Comparison of ENCODE assay signal across 17 cellular contexts in genomic region chr16:56389554-56389953, GRCh38. TPM values are rescaled to one million over a fixed set of nuclear protein-coding genes. Genes with fewer than 3 reads are reported as not detected.
DNase-seq lines count a peak whose midpoint lies in the region; ATAC-seq, FAIRE-seq and TF ChIP-seq lines count a peak whose summit lies in the region.
"Had no signal": no experiment of that assay in that cellular context is flagged by ENCODE, and none has a peak within 500 bp of the region (broad histone marks: within the 10 kb centered on the region; RNA-seq: fewer than 3 reads in every experiment).

No MANE protein-coding gene starts in this region.

- H3K4me1 ChIP-seq in adipocyte (ENCODE audit: control insufficient read depth, insufficient read depth, low read length) = peaks cover 15% of the 10 kb centered on the region
- H3K4me1 ChIP-seq: upper lobe of left lung had no signal

- H3K27me3 ChIP-seq in adipocyte (replicated peaks; ENCODE audit: control insufficient read depth, insufficient read depth, low read length) = no peaks in the 10 kb centered on the region
- H3K27me3 ChIP-seq: upper lobe of left lung had no signal

- peaks cover 53% of the 10 kb centered on the region for H3K36me3 ChIP-seq in adipocyte (ENCODE audit: control insufficient read depth, insufficient read depth, low read length, severe bottlenecking)

- peak; percentile 94 for FAIRE-seq in H54 (lab: Jason Lieb, UNC)
- FAIRE-seq: GM18507 had no signal

- no peak overlapping the region for H3K9ac ChIP-seq in adipocyte (ENCODE audit: low read length)

- no peak for TF ChIP-seq POLR2A in H54 (IDR thresholded peaks at IDR 0.05; ENCODE audit: low read depth, low read length)

- no peak for ATAC-seq in GM19397 (IDR thresholded peaks at IDR 0.05; ENCODE audit: unreplicated experiment)
- ATAC-seq: left colon; natural killer cell treated with Interleukin-12 subunit alpha and Interleukin-12 subunit beta and Interleukin-15 and Interleukin-18, amount 100 ng/mL, for 72 hours had no signal

- no peaks in the 10 kb centered on the region for H3K9me3 ChIP-seq in adipocyte (ENCODE audit: control insufficient read depth, low read length)
- H3K9me3 ChIP-seq: upper lobe of left lung had no signal

- no peak for TF ChIP-seq CTCF in fibroblast of villous mesenchyme (IDR thresholded peaks at IDR 0.05; ENCODE audit: insufficient read depth, low read depth, low read length)

- DNase-seq in 8988T = peak; percentile 40
- DNase-seq in H54 (ENCODE audit: insufficient read length, low spot score) = peak; percentile 47
- DNase-seq in adipocyte (ENCODE audit: low read depth) = peak; percentile 63
- DNase-seq in fibroblast of villous mesenchyme (ENCODE audit: low read depth) = peak; percentile 64
- no peak for DNase-seq in H4 (ENCODE audit: low spot score)
- DNase-seq in activated CD4-positive, CD25-positive, alpha-beta regulatory T cell (lab: John Stamatoyannopoulos, UW) = no peak
- no peak for DNase-seq in stimulated activated CD4-positive, alpha-beta T cell treated with anti-CD3 and anti-CD28 coated beads, Interleukin-4, amount 100 ng/mL, for 24 hours
- DNase-seq: activated CD4-positive, alpha-beta memory T cell treated with anti-CD3 and anti-CD28 coated beads, Interleukin-2, amount 10 ng/mL, durations not matched to agents 7 days and 5 days; activated naive CD4-positive, alpha-beta T cell treated with anti-CD3 and anti-CD28 coated beads, Interleukin-2, amount 10 ng/mL, durations not matched to agents 7 days and 5 days; DND-41; left colon; NCI-H2171 treated with DMSO at 0.1 percent for 48 hours; upper lobe of left lung had no signal

- H3K4me3 ChIP-seq in adipocyte (ENCODE audit: low read length) (no peak overlapping the region), fibroblast of villous mesenchyme (ENCODE audit: low read depth, low read length) (no peak overlapping the region)
- H3K4me3 ChIP-seq: coronary artery, upper lobe of left lung had no signal

RNA-seq across cellular contexts. Expression of gene AMFR, which starts 35.8 kb away (rescaled TPM):
- total RNA-seq in fibroblast of villous mesenchyme = 244 and 302 TPM in 2 replicates
- 79.7 and 87.8 TPM in 2 replicates for total RNA-seq in H4 (2014; rRNA removed; shearing (Covaris generic))

Comparison
In these comparisons a context has a peak if more than half of its experiments do, and no peak if none do; other contexts are left out.
1. DNase-seq: peak in 8988T (single experiment), H54 (single experiment), adipocyte (single experiment) and fibroblast of villous mesenchyme (single experiment); none in H4 (single experiment), activated CD4-positive, CD25-positive, alpha-beta regulatory T cell (0 of 4) and stimulated activated CD4-positive, alpha-beta T cell treated with anti-CD3 and anti-CD28 coated beads, Interleukin-4, amount 100 ng/mL, for 24 hours (single experiment).